8 cellular contexts compared by ENCODE assay signal in genomic region chrX:154097003-154097596, GRCh38. TPM values are rescaled to one million over a fixed set of nuclear protein-coding genes. Genes with fewer than 3 reads are reported as not detected.
DNase-seq lines count a peak whose midpoint lies in the region; ATAC-seq and TF ChIP-seq lines count a peak whose summit lies in the region.

No MANE protein-coding gene starts in this region.

- TF ChIP-seq POLR2A in uterus (IDR thresholded peaks at IDR 0.05) = peak in 1 of 2 donors; percentile 41

- H3K27ac ChIP-seq in DOHH2 (ENCODE audit: low read depth, low read length) = peak overlapping the region; percentile 40
- peak overlapping the region; percentile 91 for H3K27ac ChIP-seq in psoas muscle
- H3K27ac ChIP-seq in uterus = peak overlapping the region; percentile 97 to 100

- peak overlapping the region; percentile 98 for H3K4me3 Mint-ChIP-seq in T-helper 1 cell treated with Interleukin-12 subunit alpha and Interleukin-12 subunit beta and Interleukin-4 antibody, amounts not matched to agents 30 μg/mL and 1 μg/mL, for 36 hours

- ATAC-seq in GM21786 (IDR thresholded peaks at IDR 0.05; ENCODE audit: unreplicated experiment) (peak; percentile 19), left ventricle myocardium superior (peak; percentile 78), psoas muscle (peak; percentile 67 to 77 (median 70))

- H3K36me3 ChIP-seq in DOHH2 (ENCODE audit: control insufficient read depth, low read length) = peaks cover 11% of the 10 kb centered on the region
- no peaks in the 10 kb centered on the region for H3K36me3 ChIP-seq in psoas muscle (ENCODE audit: insufficient read depth in 1 of 2, low read depth in 1 of 2)
- no peaks in the 10 kb centered on the region for H3K36me3 ChIP-seq in uterus

- H3K9me3 ChIP-seq in DOHH2 (ENCODE audit: control insufficient read depth, insufficient read depth, low read length) = no peaks in the 10 kb centered on the region
- no peaks in the 10 kb centered on the region for H3K9me3 ChIP-seq in psoas muscle
- no peaks in the 10 kb centered on the region for H3K9me3 ChIP-seq in uterus

- H4K20me1 ChIP-seq in DOHH2 (ENCODE audit: control insufficient read depth, insufficient read depth, low read depth, low read length) = peaks cover 8% of the 10 kb centered on the region; the same call in 1 of the 2 replicates

- peak overlapping the region; percentile 86 for H3K4me2 ChIP-seq in DOHH2 (ENCODE audit: low read length)

- TF ChIP-seq CTCF in DOHH2 (IDR thresholded peaks at IDR 0.05; ENCODE audit: low read depth, low read length, poor library complexity, severe bottlenecking) = no peak
- no peak for TF ChIP-seq CTCF in psoas muscle (IDR thresholded peaks at IDR 0.05)
- peak in 1 of 4 experiments; percentile 4 for TF ChIP-seq CTCF in uterus (IDR thresholded peaks at IDR 0.05)

- DNase-seq in LoVo (ENCODE audit: low spot score) (peak; percentile 39), amniotic stem cell (lab: John Stamatoyannopoulos, UW) (peak; percentile 2), left ventricle myocardium superior (peak; percentile 84), psoas muscle (peak; percentile 81 to 83), uterus (peak; percentile 74 to 76)

- no peaks in the 10 kb centered on the region for H3K9me2 ChIP-seq in DOHH2 (replicated peaks; ENCODE audit: control insufficient read depth, low read length)

- peaks cover 49% of the 10 kb centered on the region for H3K79me2 ChIP-seq in DOHH2 (ENCODE audit: control insufficient read depth, low read length)

- WGBS in psoas muscle, 3 donors = 0 to 33% (median 1%) methylated on average over 5 to 55 of the region's 82 CpGs

- H3K4me1 Mint-ChIP-seq in T-helper 1 cell treated with Interleukin-12 subunit alpha and Interleukin-12 subunit beta and Interleukin-4 antibody, amounts not matched to agents 30 μg/mL and 1 μg/mL, for 36 hours (ENCODE audit: low read depth) = peaks cover 44% of the 10 kb centered on the region

- peak overlapping the region; percentile 89 for H3K4me3 ChIP-seq in DOHH2 (ENCODE audit: low read length)
- H3K4me3 ChIP-seq in psoas muscle = peak overlapping the region; percentile 74
- peak overlapping the region; percentile 51 to 84 for H3K4me3 ChIP-seq in uterus

- H3K4me1 ChIP-seq in DOHH2 (ENCODE audit: control insufficient read depth, low read length) (peaks cover 39% of the 10 kb centered on the region), psoas muscle (peaks cover 14% of the 10 kb centered on the region), uterus (peaks cover 0 to 5% of the 10 kb centered on the region in 2 donors)

- no peaks in the 10 kb centered on the region for H3K9me3 Mint-ChIP-seq in T-helper 1 cell treated with Interleukin-12 subunit alpha and Interleukin-12 subunit beta and Interleukin-4 antibody, amounts not matched to agents 30 μg/mL and 1 μg/mL, for 36 hours

- H3K27me3 ChIP-seq in DOHH2 (ENCODE audit: control insufficient read depth, low read length) (no peaks in the 10 kb centered on the region), psoas muscle (ENCODE audit: insufficient read depth in 3 of 3, low read length in 2 of 3) (peaks cover 0 to 14% (median 0%) of the 10 kb centered on the region in 3 donors), uterus (no peaks in the 10 kb centered on the region)

- peaks cover 6% of the 10 kb centered on the region for H3K36me3 Mint-ChIP-seq in T-helper 1 cell treated with Interleukin-12 subunit alpha and Interleukin-12 subunit beta and Interleukin-4 antibody, amounts not matched to agents 30 μg/mL and 1 μg/mL, for 36 hours (ENCODE audit: low read depth)

- H3K27ac Mint-ChIP-seq in T-helper 1 cell treated with Interleukin-12 subunit alpha and Interleukin-12 subunit beta and Interleukin-4 antibody, amounts not matched to agents 30 μg/mL and 1 μg/mL, for 36 hours = peak overlapping the region; percentile 97

- peaks cover 2% of the 10 kb centered on the region for H3K27me3 Mint-ChIP-seq in T-helper 1 cell treated with Interleukin-12 subunit alpha and Interleukin-12 subunit beta and Interleukin-4 antibody, amounts not matched to agents 30 μg/mL and 1 μg/mL, for 36 hours (ENCODE audit: low read depth)

- H3F3A ChIP-seq in DOHH2 (ENCODE audit: control insufficient read depth, insufficient read depth) = no peaks in the 10 kb centered on the region

- intact Hi-C loops in left ventricle myocardium superior (cut with micrococcal nuclease) = no loop called here
- intact Hi-C loops in psoas muscle (cut with DNase I) = loop anchor here in 1 of 2 donors (5.0 kb wide), 1 partner anchor 40 kb away; no protein-coding TSS in a partner anchor
- intact Hi-C loops in uterus (cut with DNase I; ENCODE audit: low total_unique reads) = no loop called here

RNA-seq across cellular contexts. Expression of gene MECP2, which starts 0.4 kb away (rescaled TPM):
- total RNA-seq in left ventricle myocardium superior (35.9 TPM), psoas muscle (10 to 100 TPM; 27.6 to 46.9 (median 33.9) TPM), uterus (100 to 1,000 TPM in 1 of 4 donors, 10 to 100 TPM in 3; 29.7 to 106 (median 50.6) TPM)
- 10 to 100 TPM; 33.5 to 54.4 (median 35.5) TPM for polyA plus RNA-seq in psoas muscle

RNA-seq across cellular contexts. Expression of gene OPN1LW, which starts 46.9 kb away (rescaled TPM):
- not detected for total RNA-seq in left ventricle myocardium superior
- total RNA-seq in psoas muscle = not detected
- polyA plus RNA-seq in psoas muscle = under 1 TPM in 1 of 3 donors, not detected in 2; 0.13 TPM
- total RNA-seq in uterus = not detected

Comparison
In these comparisons a context has a peak if more than half of its experiments do, and no peak if none do; other contexts are left out.
1. Peak in every context shown above with its lines: DNase-seq, ATAC-seq, H3K4me3 ChIP-seq and H3K27ac ChIP-seq.
2. H3K27ac ChIP-seq: peak in every context shown above with its lines; median percentile 98 in uterus; 91 in psoas muscle; 40 in DOHH2.
3. ATAC-seq: peak in every context shown above with its lines; median percentile 78 in left ventricle myocardium superior; 70 in psoas muscle; 19 in GM21786.
4. DNase-seq: peak in every context shown above with its lines; median percentile 84 in left ventricle myocardium superior; 82 in psoas muscle; 75 in uterus; 39 in LoVo; 2 in amniotic stem cell.